In the genomic region with DNA sequence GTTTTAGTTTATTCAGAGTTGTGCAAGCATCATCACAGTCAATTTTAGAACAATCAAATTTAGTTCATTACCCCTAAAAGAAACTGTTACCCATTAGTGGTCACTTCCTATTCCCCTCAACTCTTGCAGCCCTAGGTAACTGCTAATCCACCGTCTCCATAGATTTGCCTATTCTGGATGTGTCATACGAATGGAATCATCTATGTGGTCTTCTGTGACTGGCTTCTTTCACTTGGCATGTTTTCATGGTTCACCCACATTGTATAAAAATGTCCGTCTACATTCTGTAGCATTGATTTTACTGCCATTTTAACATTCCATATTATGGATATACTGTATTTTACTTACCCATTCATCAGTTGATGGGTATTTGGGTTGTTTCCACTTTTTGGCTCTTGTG, we compare ENCODE assay signal across 24 cellular contexts.
"Had no signal": no experiment of that assay in that cellular context is flagged by ENCODE, and none has a peak within 500 bp of the region (broad histone marks: within the 10 kb centered on the region; RNA-seq: fewer than 3 reads in every experiment).

No MANE protein-coding gene starts in this region.

- ATAC-seq: activated CD4-positive, alpha-beta T cell treated with anti-CD3 and anti-CD28 coated beads for 36 hours; activated CD8-positive, alpha-beta T cell treated with anti-CD3 and anti-CD28 coated beads for 36 hours; activated naive CD8-positive, alpha-beta T cell treated with anti-CD3 and anti-CD28 coated beads, Interleukin-2, amount 50 U/mL, for 24 hours; Right ventricle myocardium inferior; T-cell had no signal

- H3K27me3 Mint-ChIP-seq: activated CD4-positive, alpha-beta T cell treated with anti-CD3 and anti-CD28 coated beads for 36 hours; activated CD8-positive, alpha-beta T cell treated with anti-CD3 and anti-CD28 coated beads for 36 hours; activated naive CD4-positive, alpha-beta T cell treated with anti-CD3 and anti-CD28 coated beads, Interleukin-2, amount 50 U/mL, for 24 hours; activated naive CD8-positive, alpha-beta T cell treated with anti-CD3 and anti-CD28 coated beads, Interleukin-2, amount 50 U/mL, for 24 hours; T-cell had no signal

- DNase-seq: activated CD4-positive, alpha-beta T cell treated with anti-CD3 and anti-CD28 coated beads for 36 hours; activated CD4-positive, alpha-beta T cell treated with anti-CD3 and anti-CD28 coated beads, Interleukin-2, amount 50 U/mL, for 1 hour; activated CD8-positive, alpha-beta memory T cell treated with anti-CD3 and anti-CD28 coated beads, Interleukin-2, amount 50 U/mL, for 4 hours; activated CD8-positive, alpha-beta T cell treated with anti-CD3 and anti-CD28 coated beads for 36 hours; activated effector memory CD4-positive, alpha-beta T cell treated with Interleukin-2 at 50 U/mL for 16 hours; activated naive CD4-positive, alpha-beta T cell; activated naive CD8-positive, alpha-beta T cell treated with anti-CD3 and anti-CD28 coated beads, Interleukin-2, amount 50 U/mL, for 24 hours; amygdala; caudate nucleus; colonic mucosa; Kasumi-1; NCI-H1048; NCI-H146; NCI-H187 treated with DMSO at 0.1 percent for 48 hours; NCI-H2171 treated with DMSO at 0.1 percent for 48 hours; NCI-H226; NCI-H526; NCI-H82; RPMI8226; T-cell; T-helper 2 cell; T1000 had no signal

- H3K9me3 Mint-ChIP-seq: activated naive CD4-positive, alpha-beta T cell treated with anti-CD3 and anti-CD28 coated beads, Interleukin-2, amount 50 U/mL, for 24 hours had no signal

- H3K27ac Mint-ChIP-seq: activated CD4-positive, alpha-beta T cell treated with anti-CD3 and anti-CD28 coated beads for 36 hours; activated CD8-positive, alpha-beta T cell treated with anti-CD3 and anti-CD28 coated beads for 36 hours; activated naive CD4-positive, alpha-beta T cell treated with anti-CD3 and anti-CD28 coated beads, Interleukin-2, amount 50 U/mL, for 24 hours; activated naive CD8-positive, alpha-beta T cell treated with anti-CD3 and anti-CD28 coated beads, Interleukin-2, amount 50 U/mL, for 24 hours; T-cell had no signal

- H3K4me3 Mint-ChIP-seq: activated CD4-positive, alpha-beta T cell treated with anti-CD3 and anti-CD28 coated beads for 36 hours; activated CD8-positive, alpha-beta T cell treated with anti-CD3 and anti-CD28 coated beads for 36 hours; activated naive CD4-positive, alpha-beta T cell treated with anti-CD3 and anti-CD28 coated beads, Interleukin-2, amount 50 U/mL, for 24 hours; activated naive CD8-positive, alpha-beta T cell treated with anti-CD3 and anti-CD28 coated beads, Interleukin-2, amount 50 U/mL, for 24 hours; T-cell had no signal
